In genomic region chr6:131523988-131524673, GRCh38 we compare ENCODE assay signal across 28 cellular contexts. TPM values are rescaled to one million over a fixed set of nuclear protein-coding genes. Genes with fewer than 3 reads are reported as not detected.
DNase-seq lines count a peak whose midpoint lies in the region; ATAC-seq, FAIRE-seq and TF ChIP-seq lines count a peak whose summit lies in the region.
"Had no signal": no experiment of that assay in that cellular context is flagged by ENCODE, and none has a peak within 500 bp of the region (broad histone marks: within the 10 kb centered on the region; RNA-seq: fewer than 3 reads in every experiment).

No MANE protein-coding gene starts in this region.

- no peak for DNase-seq in activated T-cell treated with anti-CD3 and anti-CD28 coated beads, Interleukin-2, amount 50 U/mL, for 72 hours
- DNase-seq in activated T-cell treated with anti-CD3 and anti-CD28 coated beads, Interleukin-2, amount 50 U/mL, for 24 hours, result no peak
- DNase-seq in activated CD8-positive, alpha-beta T cell treated with anti-CD3 and anti-CD28 coated beads, Interleukin-2, amount 10 ng/mL, durations not matched to agents 7 days and 5 days, result no peak
- DNase-seq in medulla oblongata (ENCODE audit: extremely low spot score), result peak; percentile 68
- DNase-seq in superior temporal gyrus (ENCODE audit: extremely low spot score), result peak; percentile 64
- no peak for DNase-seq in small intestine
- DNase-seq in esophagus muscularis mucosa (ENCODE audit: extremely low spot score), result no peak
- DNase-seq: ACHN, gastrocnemius medialis, KBM-7, mesendoderm, MG63, NCI-H2029, SIG-M5, transverse colon had no signal

- CTCF ChIA-PET in activated CD8-positive, alpha-beta T cell treated with anti-CD3 and anti-CD28 coated beads, Interleukin-2, amount 10 ng/mL, durations not matched to agents 7 days and 5 days (lab: Charles Lee), result interaction anchor here (1.4 to 3.0 kb wide), 3 partner anchors 9 to 324 kb away, joined by 4 to 19 read pairs (median 4); no protein-coding TSS in a partner anchor

- H3K27me3 ChIP-seq in small intestine (ENCODE audit: control insufficient read depth in 2 of 2, insufficient read depth in 2 of 2, low read length in 2 of 2), result no peaks in the 10 kb centered on the region
- H3K27me3 ChIP-seq in esophagus muscularis mucosa, result no peaks in the 10 kb centered on the region
- H3K27me3 ChIP-seq: BLaER1, gastrocnemius medialis, hepatocyte, MG63, transverse colon had no signal

- POLR2A ChIA-PET in activated CD8-positive, alpha-beta T cell treated with anti-CD3 and anti-CD28 coated beads, Interleukin-2, amount 10 ng/mL, durations not matched to agents 7 days and 5 days (lab: Charles Lee), result no interaction called here

- ATAC-seq in activated T-cell treated with anti-CD3 and anti-CD28 coated beads, Interleukin-2, amount 50 U/mL, for 72 hours (replicated peaks in 1 of 2), result peak; percentile 36 to 42
- ATAC-seq in activated CD8-positive, alpha-beta T cell treated with anti-CD3 and anti-CD28 coated beads, Interleukin-2, amount 10 ng/mL, durations not matched to agents 7 days and 5 days, result no peak
- ATAC-seq in HG02763 (IDR thresholded peaks at IDR 0.05; ENCODE audit: unreplicated experiment), result no peak
- ATAC-seq: gastrocnemius medialis, left lobe of liver had no signal

- WGBS in small intestine, 3 donors, result 88 to 93% (median 91%) methylated on average over 1 of the region's 1 CpG
- 93% methylated on average over 1 of the region's 1 CpG for WGBS in esophagus muscularis mucosa

- H3K4me1 ChIP-seq in small intestine (ENCODE audit: control insufficient read depth in 2 of 2, insufficient read depth in 1 of 2, low read depth in 1 of 2, low read length in 1 of 2) (no peaks in the 10 kb centered on the region), esophagus muscularis mucosa (no peaks in the 10 kb centered on the region)
- H3K4me1 ChIP-seq: BLaER1, gastrocnemius medialis, transverse colon had no signal

- TF ChIP-seq POLR2A in esophagus muscularis mucosa (IDR thresholded peaks at IDR 0.05; ENCODE audit: low read depth), result no peak

- H3K27ac Mint-ChIP-seq in activated T-cell treated with anti-CD3 and anti-CD28 coated beads, Interleukin-2, amount 50 U/mL, for 72 hours, result no peak overlapping the region
- H3K27ac Mint-ChIP-seq in activated T-cell treated with anti-CD3 and anti-CD28 coated beads, Interleukin-2, amount 50 U/mL, for 24 hours, result no peak overlapping the region
- H3K27ac Mint-ChIP-seq in activated CD8-positive, alpha-beta T cell treated with anti-CD3 and anti-CD28 coated beads, Interleukin-2, amount 10 ng/mL, durations not matched to agents 7 days and 5 days, result peak overlapping the region; percentile 61
- H3K27ac Mint-ChIP-seq: activated naive CD8-positive, alpha-beta T cell; activated T-helper 2 cell treated with anti-CD3 and anti-CD28 coated beads, Interferon-gamma antibody, Interleukin-2, Interleukin-4, amounts not matched to agents 10 μg/mL and 5 μg/mL and 100 μg/mL, durations not matched to agents 14 hours and 24 hours and 36 hours had no signal

- H3K36me3 ChIP-seq in small intestine (ENCODE audit: control insufficient read depth in 2 of 2, insufficient read depth in 2 of 2, low read length in 2 of 2) (no peaks in the 10 kb centered on the region), esophagus muscularis mucosa (no peaks in the 10 kb centered on the region)
- H3K36me3 ChIP-seq: BLaER1, gastrocnemius medialis, MG63, transverse colon had no signal

- intact Hi-C loops in esophagus muscularis mucosa (cut with DNase I), result no loop called here

- TF ChIP-seq EP300 in esophagus muscularis mucosa (IDR thresholded peaks at IDR 0.05), result no peak

- H3K4me3 Mint-ChIP-seq in activated T-cell treated with anti-CD3 and anti-CD28 coated beads, Interleukin-2, amount 50 U/mL, for 72 hours, result no peak overlapping the region
- H3K4me3 Mint-ChIP-seq in activated T-cell treated with anti-CD3 and anti-CD28 coated beads, Interleukin-2, amount 50 U/mL, for 24 hours, result no peak overlapping the region
- H3K4me3 Mint-ChIP-seq in activated CD8-positive, alpha-beta T cell treated with anti-CD3 and anti-CD28 coated beads, Interleukin-2, amount 10 ng/mL, durations not matched to agents 7 days and 5 days, result no peak overlapping the region

- H3K27me3 Mint-ChIP-seq in activated T-cell treated with anti-CD3 and anti-CD28 coated beads, Interleukin-2, amount 50 U/mL, for 72 hours (ENCODE audit: low read depth), result no peaks in the 10 kb centered on the region
- H3K27me3 Mint-ChIP-seq in activated T-cell treated with anti-CD3 and anti-CD28 coated beads, Interleukin-2, amount 50 U/mL, for 24 hours, result no peaks in the 10 kb centered on the region
- no peaks in the 10 kb centered on the region for H3K27me3 Mint-ChIP-seq in activated CD8-positive, alpha-beta T cell treated with anti-CD3 and anti-CD28 coated beads, Interleukin-2, amount 10 ng/mL, durations not matched to agents 7 days and 5 days (ENCODE audit: low read depth)
- H3K27me3 Mint-ChIP-seq: activated naive CD8-positive, alpha-beta T cell had no signal

- H3K4me3 ChIP-seq in small intestine (ENCODE audit: low read depth in 1 of 2, low read length in 2 of 2) (no peak overlapping the region), esophagus muscularis mucosa (no peak overlapping the region)
- H3K4me3 ChIP-seq: BLaER1, gastrocnemius medialis, hepatocyte, MG63, transverse colon had no signal

- no peak for FAIRE-seq in small intestine (lab: Jason Lieb, UNC)
- FAIRE-seq: GM18507, HTR-8/SVneo, RCC 7860 had no signal

- peaks cover 17% of the 10 kb centered on the region for H3K4me1 Mint-ChIP-seq in activated T-cell treated with anti-CD3 and anti-CD28 coated beads, Interleukin-2, amount 50 U/mL, for 72 hours (ENCODE audit: low read depth)
- H3K4me1 Mint-ChIP-seq in activated T-cell treated with anti-CD3 and anti-CD28 coated beads, Interleukin-2, amount 50 U/mL, for 24 hours (ENCODE audit: low read depth), result peaks cover 24% of the 10 kb centered on the region
- peaks cover 24% of the 10 kb centered on the region for H3K4me1 Mint-ChIP-seq in activated CD8-positive, alpha-beta T cell treated with anti-CD3 and anti-CD28 coated beads, Interleukin-2, amount 10 ng/mL, durations not matched to agents 7 days and 5 days (ENCODE audit: low read depth)

- no peak overlapping the region for H3K27ac ChIP-seq in small intestine (ENCODE audit: low read depth in 1 of 2, low read length in 1 of 2)
- H3K27ac ChIP-seq in esophagus muscularis mucosa (replicated peaks in 1 of 4), result no peak overlapping the region
- H3K27ac ChIP-seq: BLaER1, gastrocnemius medialis, hepatocyte, transverse colon had no signal

- no peaks in the 10 kb centered on the region for H3K36me3 Mint-ChIP-seq in activated T-cell treated with anti-CD3 and anti-CD28 coated beads, Interleukin-2, amount 50 U/mL, for 72 hours (ENCODE audit: insufficient read depth in 2 of 2)
- no peaks in the 10 kb centered on the region for H3K36me3 Mint-ChIP-seq in activated T-cell treated with anti-CD3 and anti-CD28 coated beads, Interleukin-2, amount 50 U/mL, for 24 hours (ENCODE audit: low read depth)
- peaks cover under 1% of the 10 kb centered on the region for H3K36me3 Mint-ChIP-seq in activated CD8-positive, alpha-beta T cell treated with anti-CD3 and anti-CD28 coated beads, Interleukin-2, amount 10 ng/mL, durations not matched to agents 7 days and 5 days (ENCODE audit: low read depth)
- H3K36me3 Mint-ChIP-seq: activated naive CD8-positive, alpha-beta T cell had no signal

- TF ChIP-seq CTCF in esophagus muscularis mucosa (IDR thresholded peaks at IDR 0.05), result no peak

- no peaks in the 10 kb centered on the region for H3K9me3 Mint-ChIP-seq in activated T-cell treated with anti-CD3 and anti-CD28 coated beads, Interleukin-2, amount 50 U/mL, for 72 hours
- no peaks in the 10 kb centered on the region for H3K9me3 Mint-ChIP-seq in activated T-cell treated with anti-CD3 and anti-CD28 coated beads, Interleukin-2, amount 50 U/mL, for 24 hours
- no peaks in the 10 kb centered on the region for H3K9me3 Mint-ChIP-seq in activated CD8-positive, alpha-beta T cell treated with anti-CD3 and anti-CD28 coated beads, Interleukin-2, amount 10 ng/mL, durations not matched to agents 7 days and 5 days (ENCODE audit: insufficient read depth)
- H3K9me3 Mint-ChIP-seq: activated T-helper 2 cell treated with anti-CD3 and anti-CD28 coated beads, Interferon-gamma antibody, Interleukin-2, Interleukin-4, amounts not matched to agents 10 μg/mL and 5 μg/mL and 100 μg/mL, durations not matched to agents 14 hours and 24 hours and 36 hours had no signal

- no peaks in the 10 kb centered on the region for H3K9me3 ChIP-seq in small intestine (ENCODE audit: control insufficient read depth, low read depth)
- no peaks in the 10 kb centered on the region for H3K9me3 ChIP-seq in esophagus muscularis mucosa
- H3K9me3 ChIP-seq: transverse colon had no signal

RNA-seq across cellular contexts. Expression of gene ARG1, which starts 48.9 kb away (rescaled TPM):
- not detected for total RNA-seq in activated T-cell treated with anti-CD3 and anti-CD28 coated beads, Interleukin-2, amount 50 U/mL, for 72 hours
- not detected for total RNA-seq in activated CD8-positive, alpha-beta T cell treated with anti-CD3 and anti-CD28 coated beads, Interleukin-2, amount 10 ng/mL, durations not matched to agents 7 days and 5 days
- 1 to 10 TPM in 1 of 3 donors, under 1 TPM in 1, not detected in 1; 0.34 to 1.1 TPM for polyA plus RNA-seq in small intestine
- total RNA-seq in esophagus muscularis mucosa, result 1 to 10 TPM in 1 of 4 donors, not detected in 3; 1.3 TPM
- total RNA-seq: activated T-helper 2 cell treated with anti-CD3 and anti-CD28 coated beads, Interferon-gamma antibody, Interleukin-2, Interleukin-4, amounts not matched to agents 10 μg/mL and 5 μg/mL and 100 μg/mL, durations not matched to agents 14 hours and 24 hours and 36 hours; Daoy; dermis microvascular lymphatic vessel endothelial cell; osteoblast; renal cortical epithelial cell; transverse colon had no signal

Comparison
In these comparisons a context has a peak if more than half of its experiments do, and no peak if none do; other contexts are left out.
1. ATAC-seq: peak in activated T-cell treated with anti-CD3 and anti-CD28 coated beads, Interleukin-2, amount 50 U/mL, for 72 hours (2 of 2); none in activated CD8-positive, alpha-beta T cell treated with anti-CD3 and anti-CD28 coated beads, Interleukin-2, amount 10 ng/mL, durations not matched to agents 7 days and 5 days (single experiment) and HG02763 (single experiment).
2. DNase-seq: peak in medulla oblongata (single experiment) and superior temporal gyrus (single experiment); none in activated T-cell treated with anti-CD3 and anti-CD28 coated beads, Interleukin-2, amount 50 U/mL, for 72 hours (0 of 2), activated T-cell treated with anti-CD3 and anti-CD28 coated beads, Interleukin-2, amount 50 U/mL, for 24 hours (single experiment), activated CD8-positive, alpha-beta T cell treated with anti-CD3 and anti-CD28 coated beads, Interleukin-2, amount 10 ng/mL, durations not matched to agents 7 days and 5 days (single experiment), small intestine (single experiment) and esophagus muscularis mucosa (single experiment).